ENCODE assay signal across 5 cellular contexts in the genomic region with DNA sequence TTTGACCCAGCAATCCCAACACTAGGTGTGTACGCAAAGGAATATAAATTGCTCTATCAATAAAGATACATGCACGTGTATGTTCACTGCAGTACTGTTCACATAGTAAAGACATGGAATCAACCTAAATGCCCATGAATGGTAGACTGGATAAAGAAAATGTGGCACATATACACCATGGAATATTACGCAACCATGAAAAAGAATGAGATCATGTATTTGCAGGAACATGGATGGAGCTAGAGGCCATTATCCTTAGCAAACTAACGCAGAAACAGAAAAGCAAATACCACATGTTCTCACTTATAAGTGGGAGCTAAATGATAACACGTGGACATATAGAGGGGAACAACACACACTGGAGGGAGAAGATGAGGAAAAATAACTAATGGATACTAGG. TPM values are rescaled to one million over a fixed set of nuclear protein-coding genes. Genes with fewer than 3 reads are reported as not detected.
A peak's percentile ranks its signal among the peaks of the same experiment; 100 is the strongest.
DNase-seq lines count a peak whose midpoint lies in the region; ATAC-seq, FAIRE-seq and TF ChIP-seq lines count a peak whose summit lies in the region.
"Not testable (repeated sequence)": the region's sequence is repeated elsewhere in the genome, so short reads cannot be mapped to it uniquely, and the experiment has no call there.

No MANE protein-coding gene starts in this region.

- not testable (repeated sequence) for H2BK120ac ChIP-seq in IMR-90 (ENCODE audit: low read depth, low read length)

- not testable (repeated sequence) for H3K36me3 ChIP-seq in IMR-90 (ENCODE audit: control insufficient read depth, insufficient read depth, low read length); HepG2 (replicated peaks in 1 of 2; ENCODE audit: control insufficient read depth in 1 of 2, insufficient read depth in 2 of 2, low read length in 2 of 2)

- H3K4ac ChIP-seq in IMR-90 (ENCODE audit: low read depth, low read length) = not testable (repeated sequence)

- DNase-seq in GM12891 (ENCODE audit: insufficient read length, low spot score); IMR-90; activated naive CD8-positive, alpha-beta T cell treated with anti-CD3 and anti-CD28 coated beads for 36 hours; HepG2 (ENCODE audit: low spot score); natural killer cell treated with Interleukin-12 subunit alpha and Interleukin-12 subunit beta and Interleukin-15 and Interleukin-18, amount 100 ng/mL, for 72 hours (ENCODE audit: low spot score): not testable (repeated sequence)

- intact Hi-C loops in IMR-90 (cut with micrococcal nuclease); HepG2 (cut with micrococcal nuclease; ENCODE audit: unreplicated experiment): not testable (repeated sequence)

- not testable (repeated sequence) for H3K9me3 Mint-ChIP-seq in activated naive CD8-positive, alpha-beta T cell treated with anti-CD3 and anti-CD28 coated beads for 36 hours; natural killer cell treated with Interleukin-12 subunit alpha and Interleukin-12 subunit beta and Interleukin-15 and Interleukin-18, amount 100 ng/mL, for 72 hours

- not testable (repeated sequence) for H2AK9ac ChIP-seq in IMR-90 (replicated peaks; ENCODE audit: low read depth, low read length, poor library complexity)

- not testable (repeated sequence) for H2BK5ac ChIP-seq in IMR-90 (ENCODE audit: low read depth, low read length, poor library complexity, severe bottlenecking)

- in situ Hi-C loops in IMR-90 (cut with MboI; ENCODE audit: low sequenced_read_pairs); HepG2 (cut with HindIII; ENCODE audit: extremely low pct_ligation_motif_present, low pct_unique_long_range_greater_than_20kb): not testable (repeated sequence)

- H2AK5ac ChIP-seq in IMR-90 (ENCODE audit: low read depth, low read length) = not testable (repeated sequence)

- H3K27me3 Mint-ChIP-seq in activated naive CD8-positive, alpha-beta T cell treated with anti-CD3 and anti-CD28 coated beads for 36 hours; natural killer cell treated with Interleukin-12 subunit alpha and Interleukin-12 subunit beta and Interleukin-15 and Interleukin-18, amount 100 ng/mL, for 72 hours: not testable (repeated sequence)

- peak; percentile 16 for FAIRE-seq in GM12891 (lab: Jason Lieb, UNC)
- not testable (repeated sequence) for FAIRE-seq in HepG2 (lab: Jason Lieb, UNC)

- not testable (repeated sequence) for H3K56ac ChIP-seq in IMR-90 (ENCODE audit: extremely low read depth, insufficient read depth, low read length)

- not testable (repeated sequence) for ATAC-seq in IMR-90 (ENCODE audit: low read depth); HepG2; natural killer cell treated with Interleukin-12 subunit alpha and Interleukin-12 subunit beta and Interleukin-15 and Interleukin-18, amount 100 ng/mL, for 72 hours

- not testable (repeated sequence) for H3K36me3 Mint-ChIP-seq in activated naive CD8-positive, alpha-beta T cell treated with anti-CD3 and anti-CD28 coated beads for 36 hours; natural killer cell treated with Interleukin-12 subunit alpha and Interleukin-12 subunit beta and Interleukin-15 and Interleukin-18, amount 100 ng/mL, for 72 hours

- H3K9ac ChIP-seq in IMR-90 (ENCODE audit: low read depth, low read length); HepG2 (ENCODE audit: insufficient read depth, low read depth, low read length): not testable (repeated sequence)

- H4K91ac ChIP-seq in IMR-90 (ENCODE audit: insufficient read depth, low read depth, low read length) = not testable (repeated sequence)

- not testable (repeated sequence) for H3K18ac ChIP-seq in IMR-90 (ENCODE audit: low read depth, low read length)

- H3K79me2 ChIP-seq in HepG2 (ENCODE audit: insufficient read depth, low read length) = not testable (repeated sequence)

- H3K4me3 Mint-ChIP-seq in activated naive CD8-positive, alpha-beta T cell treated with anti-CD3 and anti-CD28 coated beads for 36 hours = not testable (repeated sequence)
- peak overlapping the region; percentile 28 for H3K4me3 Mint-ChIP-seq in natural killer cell treated with Interleukin-12 subunit alpha and Interleukin-12 subunit beta and Interleukin-15 and Interleukin-18, amount 100 ng/mL, for 72 hours

- WGBS in IMR-90 (ENCODE audit: extremely low coverage in 2 of 2, insufficient read length in 1 of 2), 2 experiments = no CpG with 5 or more reads among the region's 5 CpGs
- 82% methylated on average over 5 of the region's 5 CpGs for WGBS in HepG2 (ENCODE audit: low lambda C conversion rate)

- not testable (repeated sequence) for H3K4me2 ChIP-seq in IMR-90 (ENCODE audit: low read depth, low read length); HepG2 (ENCODE audit: low read depth, low read length)

- POLR2A ChIA-PET in IMR-90 (lab: Charles Lee; ENCODE audit: unreplicated experiment); HepG2 (lab: Yijun Ruan, JAX): not testable (repeated sequence)

- not testable (repeated sequence) for TF ChIP-seq POLR2A in GM12891 (IDR thresholded peaks at IDR 0.05; ENCODE audit: low read depth, low read length); IMR-90 (IDR thresholded peaks at IDR 0.05; ENCODE audit: low read depth, low read length); HepG2 (IDR thresholded peaks at IDR 0.05; ENCODE audit: insufficient read depth in 1 of 2, low read depth in 2 of 2, low read length in 2 of 2)

- H3K4me1 ChIP-seq in IMR-90 (ENCODE audit: control insufficient read depth, insufficient read depth, low read length) = not testable (repeated sequence)
- H3K4me1 ChIP-seq in HepG2 (ENCODE audit: insufficient read depth, low read length) = peaks cover 25% of the 10 kb centered on the region

- H2BK20ac ChIP-seq in IMR-90 (ENCODE audit: low read depth, low read length) = not testable (repeated sequence)

- not testable (repeated sequence) for TF ChIP-seq RAD21 in IMR-90 (IDR thresholded peaks at IDR 0.05; ENCODE audit: low read length); HepG2 (CRISPR knock-in tag; IDR thresholded peaks at IDR 0.05)

- BruUV-seq in IMR-90 (replicated peaks; lab: Mats Ljungman, UMichigan); HepG2 (replicated peaks; lab: Mats Ljungman, UMichigan): not testable (repeated sequence)

- H3K79me1 ChIP-seq in IMR-90 (ENCODE audit: low read depth in 1 of 2, low read length in 2 of 2) = not testable (repeated sequence)

- TF ChIP-seq CTCF in IMR-90 (conservative IDR thresholded peaks at IDR 0.05; ENCODE audit: low read depth, low read length); HepG2 (CRISPR knock-in tag; IDR thresholded peaks at IDR 0.05): not testable (repeated sequence)

- not testable (repeated sequence) for TF ChIP-seq EP300 in HepG2 (IDR thresholded peaks at IDR 0.05; ENCODE audit: low read depth in 2 of 2, low read length in 2 of 2); HepG2 (CRISPR knock-in tag; IDR thresholded peaks at IDR 0.05; ENCODE audit: borderline replicate concordance)

- not testable (repeated sequence) for H3K27ac ChIP-seq in IMR-90 (ENCODE audit: insufficient read depth, low read length); HepG2 (ENCODE audit: extremely low read length, insufficient read depth, low read length)

- H3K14ac ChIP-seq in IMR-90 (replicated peaks; ENCODE audit: low read depth, low read length) = not testable (repeated sequence)

- not testable (repeated sequence) for H3K4me3 ChIP-seq in IMR-90 (ENCODE audit: insufficient read depth, low read depth, low read length); HepG2 (replicated peaks in 1 of 3; ENCODE audit: insufficient read depth in 1 of 3, low read depth in 2 of 3, low read length in 3 of 3)

- H3K9me3 ChIP-seq in IMR-90 (ENCODE audit: control insufficient read depth, insufficient read depth, low read length); HepG2 (ENCODE audit: low read length): not testable (repeated sequence)

- not testable (repeated sequence) for H4K20me1 ChIP-seq in IMR-90 (ENCODE audit: insufficient read depth, low read length); HepG2 (ENCODE audit: insufficient read depth, low read length)

- H3K4me1 Mint-ChIP-seq in activated naive CD8-positive, alpha-beta T cell treated with anti-CD3 and anti-CD28 coated beads for 36 hours = peaks cover 23% of the 10 kb centered on the region
- H3K4me1 Mint-ChIP-seq in natural killer cell treated with Interleukin-12 subunit alpha and Interleukin-12 subunit beta and Interleukin-15 and Interleukin-18, amount 100 ng/mL, for 72 hours (ENCODE audit: low read depth in 2 of 2) = peaks cover 31 to 42% of the 10 kb centered on the region in 2 donors

- dilution Hi-C loops in IMR-90 (cut with HindIII; ENCODE audit: low sequenced_read_pairs, unreplicated experiment) = not testable (repeated sequence)

- not testable (repeated sequence) for H4K8ac ChIP-seq in IMR-90 (ENCODE audit: low read depth in 2 of 2, low read length in 2 of 2)

- not testable (repeated sequence) for H2BK15ac ChIP-seq in IMR-90 (ENCODE audit: low read depth, low read length)

- CTCF ChIA-PET in IMR-90 (lab: Yijun Ruan, JAX); HepG2 (lab: Yijun Ruan, JAX; ENCODE audit: low intra/inter-chr PET ratio, low total read pairs): not testable (repeated sequence)

- not testable (repeated sequence) for H3K23ac ChIP-seq in IMR-90 (ENCODE audit: low read depth, low read length)

- not testable (repeated sequence) for H2AFZ ChIP-seq in IMR-90 (replicated peaks; ENCODE audit: low read length, poor library complexity); HepG2 (ENCODE audit: low read length)

- not testable (repeated sequence) for H4K5ac ChIP-seq in IMR-90 (ENCODE audit: low read depth, low read length)

- not testable (repeated sequence) for H3K27me3 ChIP-seq in IMR-90 (ENCODE audit: control insufficient read depth, insufficient read depth, low read length); HepG2 (ENCODE audit: control insufficient read depth in 1 of 2, insufficient read depth in 2 of 2, low read length in 2 of 2)

- peak overlapping the region; percentile 30 for H3K27ac Mint-ChIP-seq in activated naive CD8-positive, alpha-beta T cell treated with anti-CD3 and anti-CD28 coated beads for 36 hours
- peak overlapping the region in 1 of 2 donors; percentile 6 for H3K27ac Mint-ChIP-seq in natural killer cell treated with Interleukin-12 subunit alpha and Interleukin-12 subunit beta and Interleukin-15 and Interleukin-18, amount 100 ng/mL, for 72 hours

- not testable (repeated sequence) for H3K9me1 ChIP-seq in IMR-90 (ENCODE audit: insufficient read depth, low read length)

RNA-seq across cellular contexts. Expression of a gene that starts 27.8 kb away (rescaled TPM):
- 45.7 TPM for polyA plus RNA-seq in GM12891 (2012; ENCODE audit: low read depth, missing spikeins)
- 41.9 and 46.4 TPM in 2 replicates for total RNA-seq in IMR-90 (2012; rRNA removed)
- polyA plus RNA-seq in IMR-90 (2012; rRNA removed) = 24.8 and 25.4 TPM in 2 replicates
- polyA plus RNA-seq in IMR-90 (2012; cell fraction: cytosol; rRNA removed) = 8.1 and 12.2 TPM in 2 replicates
- polyA plus RNA-seq in IMR-90 (2012; cell fraction: nucleus; rRNA removed; ENCODE audit: low replicate concordance) = 5.6 and 36.1 TPM in 2 replicates
- 10 to 100 TPM; 53.1 to 55.0 TPM for total RNA-seq in activated naive CD8-positive, alpha-beta T cell treated with anti-CD3 and anti-CD28 coated beads for 36 hours
- total RNA-seq in HepG2 (2016; rRNA removed; fragmentation: Illumina TruSeq; extraction: Trizol) = 96.0 and 96.1 TPM in 2 replicates
- 65.4 and 82.9 TPM in 2 replicates for total RNA-seq in HepG2 (2016; cell fraction: cytosol; rRNA removed; fragmentation: Illumina TruSeq; extraction: Trizol; ENCODE audit: low read depth)
- total RNA-seq in HepG2 (2016; cell fraction: insoluble cytoplasmic fraction; rRNA removed; fragmentation: Illumina TruSeq; extraction: Trizol) = 99.7 and 101 TPM in 2 replicates
- total RNA-seq in HepG2 (2016; cell fraction: membrane; rRNA removed; fragmentation: Illumina TruSeq; extraction: Trizol) = 65.8 and 69.1 TPM in 2 replicates
- 205 and 214 TPM in 2 replicates for total RNA-seq in HepG2 (2016; cell fraction: nucleus; rRNA removed; fragmentation: Illumina TruSeq; extraction: Trizol)
- 66.9 and 67.0 TPM in 2 replicates for polyA plus RNA-seq in HepG2 (2011; rRNA removed)
- polyA plus RNA-seq in HepG2 (2011; cell fraction: cytosol; rRNA removed) = 27.9 and 40.9 TPM in 2 replicates
- polyA plus RNA-seq in HepG2 (2011; cell fraction: nucleus; rRNA removed) = 64.3 and 75.4 TPM in 2 replicates
- polyA plus RNA-seq in HepG2 (2012) = 107 and 108 TPM in 2 replicates
- 45.0 and 56.0 TPM in 2 replicates for polyA plus RNA-seq in HepG2 (2016; cell fraction: cytosol; fragmentation: Illumina TruSeq; extraction: Trizol; ENCODE audit: low read depth)
- 87.1 and 87.7 TPM in 2 replicates for polyA plus RNA-seq in HepG2 (2016; cell fraction: insoluble cytoplasmic fraction; fragmentation: Illumina TruSeq; extraction: Trizol; ENCODE audit: low read depth)
- polyA plus RNA-seq in HepG2 (2016; cell fraction: membrane; fragmentation: Illumina TruSeq; extraction: Trizol; ENCODE audit: low read depth) = 48.7 and 59.8 TPM in 2 replicates
- polyA plus RNA-seq in HepG2 (2016; cell fraction: nucleus; fragmentation: Illumina TruSeq; extraction: Trizol; ENCODE audit: insufficient read depth, low read depth) = 83.7 and 91.8 TPM in 2 replicates
- polyA minus RNA-seq in HepG2 (2011; rRNA and poly(A)+ RNA removed; ENCODE audit: low replicate concordance) = 8.0 and 20.2 TPM in 2 replicates
- 34.8 and 35.3 TPM in 2 replicates for polyA minus RNA-seq in HepG2 (2011; cell fraction: cytosol; rRNA and poly(A)+ RNA removed)
- 549 and 577 TPM in 2 replicates for polyA minus RNA-seq in HepG2 (2011; cell fraction: nucleus; rRNA and poly(A)+ RNA removed)
- total RNA-seq in natural killer cell treated with Interleukin-12 subunit alpha and Interleukin-12 subunit beta and Interleukin-15 and Interleukin-18, amount 100 ng/mL, for 72 hours = 100 to 1,000 TPM; 346 to 459 TPM
